Comparison of ENCODE assay signal across 8 cellular contexts in genomic region chr17:68613739-68614298, GRCh38. TPM values are rescaled to one million over a fixed set of nuclear protein-coding genes. Genes with fewer than 3 reads are reported as not detected.
A peak's percentile ranks its signal among the peaks of the same experiment; 100 is the strongest.
DNase-seq lines count a peak whose midpoint lies in the region; ATAC-seq and TF ChIP-seq lines count a peak whose summit lies in the region.

No MANE protein-coding gene starts in this region.

- CTCF ChIA-PET in activated naive CD4-positive, alpha-beta T cell treated with anti-CD3 and anti-CD28 coated beads, Interleukin-2, amount 10 ng/mL, durations not matched to agents 7 days and 5 days (lab: Charles Lee): interaction anchor here (0.6 to 2.5 kb wide), 18 partner anchors 9 to 437 kb away, joined by 3 to 12 read pairs (median 4); no protein-coding TSS in a partner anchor

- H3K36me3 ChIP-seq in fibroblast of lung (ENCODE audit: control insufficient read depth, insufficient read depth, low read length) (no peaks in the 10 kb centered on the region), osteoblast (ENCODE audit: insufficient read depth, low read length) (no peaks in the 10 kb centered on the region)

- no peak overlapping the region for H3K27ac Mint-ChIP-seq in activated naive CD4-positive, alpha-beta T cell treated with anti-CD3 and anti-CD28 coated beads, Interleukin-2, amount 10 ng/mL, durations not matched to agents 7 days and 5 days

- peak; percentile 62 to 82 for TF ChIP-seq CTCF in fibroblast of lung (conservative IDR thresholded peaks at IDR 0.05 in 1 of 2, IDR thresholded peaks at IDR 0.05 in 1 of 2; ENCODE audit: low read depth in 1 of 2, low read length in 2 of 2)
- peak; percentile 85 for TF ChIP-seq CTCF in osteoblast (IDR thresholded peaks at IDR 0.05; ENCODE audit: extremely low read depth, low read depth, low read length)

- H3K27me3 Mint-ChIP-seq in activated naive CD4-positive, alpha-beta T cell treated with anti-CD3 and anti-CD28 coated beads, Interleukin-2, amount 10 ng/mL, durations not matched to agents 7 days and 5 days: peaks cover 22% of the 10 kb centered on the region

- H3K4me1 Mint-ChIP-seq in activated naive CD4-positive, alpha-beta T cell treated with anti-CD3 and anti-CD28 coated beads, Interleukin-2, amount 10 ng/mL, durations not matched to agents 7 days and 5 days: no peaks in the 10 kb centered on the region

- no peaks in the 10 kb centered on the region for H4K20me1 ChIP-seq in fibroblast of lung (ENCODE audit: control insufficient read depth, extremely low read depth, insufficient read depth, low read length)
- no peaks in the 10 kb centered on the region for H4K20me1 ChIP-seq in osteoblast (ENCODE audit: insufficient read depth, low read length)

- H3K79me2 ChIP-seq in fibroblast of lung (ENCODE audit: control insufficient read depth, insufficient read depth, low read length): no peaks in the 10 kb centered on the region
- H3K79me2 ChIP-seq in osteoblast (ENCODE audit: insufficient read depth, low read length): no peaks in the 10 kb centered on the region

- H3K4me3 Mint-ChIP-seq in activated naive CD4-positive, alpha-beta T cell treated with anti-CD3 and anti-CD28 coated beads, Interleukin-2, amount 10 ng/mL, durations not matched to agents 7 days and 5 days: no peak overlapping the region

- H3K36me3 Mint-ChIP-seq in activated naive CD4-positive, alpha-beta T cell treated with anti-CD3 and anti-CD28 coated beads, Interleukin-2, amount 10 ng/mL, durations not matched to agents 7 days and 5 days: no peaks in the 10 kb centered on the region

- H3K9ac ChIP-seq in fibroblast of lung (ENCODE audit: insufficient read depth, low read length): no peak overlapping the region

- H3K9me3 ChIP-seq in fibroblast of lung (ENCODE audit: control insufficient read depth, insufficient read depth, low read depth, low read length) (no peaks in the 10 kb centered on the region), osteoblast (ENCODE audit: low read depth, low read length) (peaks cover 10% of the 10 kb centered on the region)

- H3K4me3 ChIP-seq in fibroblast of lung (replicated peaks in 1 of 4; ENCODE audit: control extremely low read depth in 1 of 4, insufficient read depth in 1 of 4, low read depth in 3 of 4, low read length in 4 of 4): no peak overlapping the region
- no peak overlapping the region for H3K4me3 ChIP-seq in osteoblast (ENCODE audit: insufficient read depth, low read length)

- no peak overlapping the region for H3K27ac ChIP-seq in fibroblast of lung (ENCODE audit: insufficient read depth, low read length)
- H3K27ac ChIP-seq in osteoblast (ENCODE audit: low read depth, low read length): no peak overlapping the region

- ATAC-seq in HG03039 (IDR thresholded peaks at IDR 0.05; ENCODE audit: unreplicated experiment): no peak
- ATAC-seq in GM21528 (IDR thresholded peaks at IDR 0.05; ENCODE audit: low FRiP score, unreplicated experiment): no peak

- H3K4me2 ChIP-seq in fibroblast of lung (ENCODE audit: extremely low read depth, insufficient read depth, low read length): no peak overlapping the region
- H3K4me2 ChIP-seq in osteoblast (ENCODE audit: insufficient read depth, low read length): peak overlapping the region; percentile 15

- H2AFZ ChIP-seq in fibroblast of lung (ENCODE audit: low read length) (no peak overlapping the region), osteoblast (ENCODE audit: low read length) (peak overlapping the region; percentile 80)

- H3K27me3 ChIP-seq in fibroblast of lung (ENCODE audit: control insufficient read depth, insufficient read depth, low read length) (no peaks in the 10 kb centered on the region), osteoblast (ENCODE audit: insufficient read depth, low read length) (no peaks in the 10 kb centered on the region)

- DNase-seq in activated naive CD4-positive, alpha-beta T cell treated with anti-CD3 and anti-CD28 coated beads, Interleukin-2, amount 10 ng/mL, durations not matched to agents 7 days and 5 days: peak; percentile 49
- DNase-seq in activated naive CD4-positive, alpha-beta T cell treated with Interleukin-2 at 50 U/mL for 16 hours: no peak
- DNase-seq in M059J (ENCODE audit: low read depth) (peak; percentile 39), SHP77 treated with DMSO at 0.1 percent for 48 hours (lab: John Stamatoyannopoulos, UW) (peak; percentile 39), fibroblast of lung (ENCODE audit: low read depth in 2 of 2) (peak in 1 of 2 donors; percentile 71), osteoblast (ENCODE audit: insufficient read length, low spot score, missing footprints) (no peak)

- peaks cover 9% of the 10 kb centered on the region for H3K9me3 Mint-ChIP-seq in activated naive CD4-positive, alpha-beta T cell treated with anti-CD3 and anti-CD28 coated beads, Interleukin-2, amount 10 ng/mL, durations not matched to agents 7 days and 5 days

- H3K4me1 ChIP-seq in fibroblast of lung (ENCODE audit: control insufficient read depth, extremely low read depth, insufficient read depth, low read length) (no peaks in the 10 kb centered on the region), osteoblast (ENCODE audit: insufficient read depth, low read length) (no peaks in the 10 kb centered on the region)

RNA-seq across cellular contexts. Expression of gene FAM20A, which starts 12.7 kb away (rescaled TPM):
- total RNA-seq in M059J (2014; rRNA removed; shearing (Covaris generic)): 0.02 TPM in 1 of 2 replicates, not detected in the other
- total RNA-seq in fibroblast of lung (14.9 and 16.2 TPM in 2 replicates), osteoblast (63.3 and 72.2 TPM in 2 replicates)
- 0.96 and 10.0 TPM in 2 replicates for polyA plus RNA-seq in fibroblast of lung
- polyA plus RNA-seq in fibroblast of lung (2012): 1.2 and 16.4 TPM in 2 replicates
- 0.39 and 18.9 TPM in 2 replicates for polyA minus RNA-seq in fibroblast of lung (ENCODE audit: low replicate concordance)

Comparison
In these comparisons a context has a peak if more than half of its experiments do, and no peak if none do; other contexts are left out.
1. DNase-seq: peak in activated naive CD4-positive, alpha-beta T cell treated with anti-CD3 and anti-CD28 coated beads, Interleukin-2, amount 10 ng/mL, durations not matched to agents 7 days and 5 days (single experiment), M059J (single experiment) and SHP77 treated with DMSO at 0.1 percent for 48 hours (single experiment); none in activated naive CD4-positive, alpha-beta T cell treated with Interleukin-2 at 50 U/mL for 16 hours (single experiment) and osteoblast (single experiment).
2. RNA of gene FAM20A, which starts 12.7 kb away (total RNA-seq): 63.3 to 72.2 TPM in osteoblast and 14.9 to 16.2 TPM in fibroblast of lung; 0.02 TPM in M059J; every median in the first group is over 10 times any median in the second.